ENCODE assay signal across 1 cellular context in the genomic region with DNA sequence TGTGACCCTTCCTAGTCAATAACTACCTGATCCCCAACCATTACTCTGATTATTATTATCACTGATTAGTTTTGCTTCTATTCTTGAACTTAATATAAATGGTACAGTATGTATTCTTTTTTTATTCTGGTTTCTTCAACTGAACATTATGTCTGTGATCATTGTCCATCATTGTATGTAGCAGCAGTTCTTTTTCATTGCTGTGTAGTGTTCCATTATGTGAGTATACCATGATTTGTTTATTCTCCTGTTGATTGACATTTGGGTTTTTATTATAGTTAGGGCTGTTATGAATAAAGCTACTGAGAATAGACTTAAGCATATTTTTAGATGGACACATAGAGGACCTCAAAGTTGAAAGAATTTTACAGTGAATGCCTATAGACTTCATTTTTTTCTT.
TF ChIP-seq lines count a peak whose summit lies in the region.

No MANE protein-coding gene starts in this region.

TF ChIP-seq in K562, 482 proteins besides CTCF, POLR2A, EP300 and RAD21:
- TF ChIP-seq ZNF436 (CRISPR knock-in tag; IDR thresholded peaks at IDR 0.05), result no peak
- TF ChIP-seq, protein P1, sequence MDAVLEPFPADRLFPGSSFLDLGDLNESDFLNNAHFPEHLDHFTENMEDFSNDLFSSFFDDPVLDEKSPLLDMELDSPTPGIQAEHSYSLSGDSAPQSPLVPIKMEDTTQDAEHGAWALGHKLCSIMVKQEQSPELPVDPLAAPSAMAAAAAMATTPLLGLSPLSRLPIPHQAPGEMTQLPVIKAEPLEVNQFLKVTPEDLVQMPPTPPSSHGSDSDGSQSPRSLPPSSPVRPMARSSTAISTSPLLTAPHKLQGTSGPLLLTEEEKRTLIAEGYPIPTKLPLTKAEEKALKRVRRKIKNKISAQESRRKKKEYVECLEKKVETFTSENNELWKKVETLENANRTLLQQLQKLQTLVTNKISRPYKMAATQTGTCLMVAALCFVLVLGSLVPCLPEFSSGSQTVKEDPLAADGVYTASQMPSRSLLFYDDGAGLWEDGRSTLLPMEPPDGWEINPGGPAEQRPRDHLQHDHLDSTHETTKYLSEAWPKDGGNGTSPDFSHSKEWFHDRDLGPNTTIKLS (IDR thresholded peaks at IDR 0.05; ENCODE audit: borderline replicate concordance, low read depth), result no peak
- TF ChIP-seq, protein P2, sequence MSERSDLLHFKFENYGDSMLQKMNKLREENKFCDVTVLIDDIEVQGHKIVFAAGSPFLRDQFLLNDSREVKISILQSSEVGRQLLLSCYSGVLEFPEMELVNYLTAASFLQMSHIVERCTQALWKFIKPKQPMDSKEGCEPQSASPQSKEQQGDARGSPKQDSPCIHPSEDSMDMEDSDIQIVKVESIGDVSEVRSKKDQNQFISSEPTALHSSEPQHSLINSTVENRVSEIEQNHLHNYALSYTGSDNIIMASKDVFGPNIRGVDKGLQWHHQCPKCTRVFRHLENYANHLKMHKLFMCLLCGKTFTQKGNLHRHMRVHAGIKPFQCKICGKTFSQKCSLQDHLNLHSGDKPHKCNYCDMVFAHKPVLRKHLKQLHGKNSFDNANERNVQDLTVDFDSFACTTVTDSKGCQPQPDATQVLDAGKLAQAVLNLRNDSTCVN (CRISPR knock-in tag; IDR thresholded peaks at IDR 0.05), result no peak
- TF ChIP-seq KDM1A (IDR thresholded peaks at IDR 0.05), result 0 out of 4 replicates have a peak, but pooled peaks of 1 of the 2 experiments have one; percentile 7
- no peak for TF ChIP-seq MYNN (IDR thresholded peaks at IDR 0.05)
- TF ChIP-seq MYNN (CRISPR knock-in tag; IDR thresholded peaks at IDR 0.05), result no peak
- peak; percentile 81 for TF ChIP-seq RBM25 (IDR thresholded peaks at IDR 0.05; ENCODE audit: low read depth, low read length, severe bottlenecking)
- no peak for TF ChIP-seq ZNF175 (CRISPR knock-in tag; IDR thresholded peaks at IDR 0.05; ENCODE audit: low read depth)
- TF ChIP-seq ZNF3 (CRISPR knock-in tag; IDR thresholded peaks at IDR 0.05), result no peak
- TF ChIP-seq, protein P3, sequence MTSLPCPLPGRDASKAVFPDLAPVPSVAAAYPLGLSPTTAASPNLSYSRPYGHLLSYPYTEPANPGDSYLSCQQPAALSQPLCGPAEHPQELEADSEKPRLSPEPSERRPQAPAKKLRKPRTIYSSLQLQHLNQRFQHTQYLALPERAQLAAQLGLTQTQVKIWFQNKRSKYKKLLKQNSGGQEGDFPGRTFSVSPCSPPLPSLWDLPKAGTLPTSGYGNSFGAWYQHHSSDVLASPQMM (CRISPR knock-in tag; IDR thresholded peaks at IDR 0.05), result no peak
- TF ChIP-seq ZNF146 (CRISPR knock-in tag; IDR thresholded peaks at IDR 0.05; ENCODE audit: unreplicated experiment), result peak; percentile 92
- TF ChIP-seq BCOR (IDR thresholded peaks at IDR 0.05), result peak; percentile 54
- TF ChIP-seq, protein P4, sequence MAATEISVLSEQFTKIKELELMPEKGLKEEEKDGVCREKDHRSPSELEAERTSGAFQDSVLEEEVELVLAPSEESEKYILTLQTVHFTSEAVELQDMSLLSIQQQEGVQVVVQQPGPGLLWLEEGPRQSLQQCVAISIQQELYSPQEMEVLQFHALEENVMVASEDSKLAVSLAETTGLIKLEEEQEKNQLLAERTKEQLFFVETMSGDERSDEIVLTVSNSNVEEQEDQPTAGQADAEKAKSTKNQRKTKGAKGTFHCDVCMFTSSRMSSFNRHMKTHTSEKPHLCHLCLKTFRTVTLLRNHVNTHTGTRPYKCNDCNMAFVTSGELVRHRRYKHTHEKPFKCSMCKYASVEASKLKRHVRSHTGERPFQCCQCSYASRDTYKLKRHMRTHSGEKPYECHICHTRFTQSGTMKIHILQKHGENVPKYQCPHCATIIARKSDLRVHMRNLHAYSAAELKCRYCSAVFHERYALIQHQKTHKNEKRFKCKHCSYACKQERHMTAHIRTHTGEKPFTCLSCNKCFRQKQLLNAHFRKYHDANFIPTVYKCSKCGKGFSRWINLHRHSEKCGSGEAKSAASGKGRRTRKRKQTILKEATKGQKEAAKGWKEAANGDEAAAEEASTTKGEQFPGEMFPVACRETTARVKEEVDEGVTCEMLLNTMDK (IDR thresholded peaks at IDR 0.05; ENCODE audit: borderline replicate concordance, insufficient read depth, low read depth, low read length, poor library complexity, severe bottlenecking), result no peak
- no peak for TF ChIP-seq NFATC3 (IDR thresholded peaks at IDR 0.05)
- TF ChIP-seq CREBBP (IDR thresholded peaks at IDR 0.05; ENCODE audit: low read depth, low read length), result no peak
- TF ChIP-seq, protein P5, sequence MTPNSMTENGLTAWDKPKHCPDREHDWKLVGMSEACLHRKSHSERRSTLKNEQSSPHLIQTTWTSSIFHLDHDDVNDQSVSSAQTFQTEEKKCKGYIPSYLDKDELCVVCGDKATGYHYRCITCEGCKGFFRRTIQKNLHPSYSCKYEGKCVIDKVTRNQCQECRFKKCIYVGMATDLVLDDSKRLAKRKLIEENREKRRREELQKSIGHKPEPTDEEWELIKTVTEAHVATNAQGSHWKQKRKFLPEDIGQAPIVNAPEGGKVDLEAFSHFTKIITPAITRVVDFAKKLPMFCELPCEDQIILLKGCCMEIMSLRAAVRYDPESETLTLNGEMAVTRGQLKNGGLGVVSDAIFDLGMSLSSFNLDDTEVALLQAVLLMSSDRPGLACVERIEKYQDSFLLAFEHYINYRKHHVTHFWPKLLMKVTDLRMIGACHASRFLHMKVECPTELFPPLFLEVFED (CRISPR knock-in tag; conservative IDR thresholded peaks at IDR 0.05), result no peak
- TF ChIP-seq TAF1 (IDR thresholded peaks at IDR 0.05; ENCODE audit: control insufficient read depth, extremely low read depth, insufficient read depth, low read length, severe bottlenecking), result no peak
- TF ChIP-seq, protein P6, sequence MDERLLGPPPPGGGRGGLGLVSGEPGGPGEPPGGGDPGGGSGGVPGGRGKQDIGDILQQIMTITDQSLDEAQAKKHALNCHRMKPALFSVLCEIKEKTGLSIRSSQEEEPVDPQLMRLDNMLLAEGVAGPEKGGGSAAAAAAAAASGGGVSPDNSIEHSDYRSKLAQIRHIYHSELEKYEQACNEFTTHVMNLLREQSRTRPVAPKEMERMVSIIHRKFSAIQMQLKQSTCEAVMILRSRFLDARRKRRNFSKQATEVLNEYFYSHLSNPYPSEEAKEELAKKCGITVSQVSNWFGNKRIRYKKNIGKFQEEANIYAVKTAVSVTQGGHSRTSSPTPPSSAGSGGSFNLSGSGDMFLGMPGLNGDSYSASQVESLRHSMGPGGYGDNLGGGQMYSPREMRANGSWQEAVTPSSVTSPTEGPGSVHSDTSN (CRISPR knock-in tag; IDR thresholded peaks at IDR 0.05; ENCODE audit: low read depth), result no peak
- TF ChIP-seq, protein P6 (tag; conservative IDR thresholded peaks at IDR 0.05; ENCODE audit: low read depth), result no peak
- TF ChIP-seq, protein P7, sequence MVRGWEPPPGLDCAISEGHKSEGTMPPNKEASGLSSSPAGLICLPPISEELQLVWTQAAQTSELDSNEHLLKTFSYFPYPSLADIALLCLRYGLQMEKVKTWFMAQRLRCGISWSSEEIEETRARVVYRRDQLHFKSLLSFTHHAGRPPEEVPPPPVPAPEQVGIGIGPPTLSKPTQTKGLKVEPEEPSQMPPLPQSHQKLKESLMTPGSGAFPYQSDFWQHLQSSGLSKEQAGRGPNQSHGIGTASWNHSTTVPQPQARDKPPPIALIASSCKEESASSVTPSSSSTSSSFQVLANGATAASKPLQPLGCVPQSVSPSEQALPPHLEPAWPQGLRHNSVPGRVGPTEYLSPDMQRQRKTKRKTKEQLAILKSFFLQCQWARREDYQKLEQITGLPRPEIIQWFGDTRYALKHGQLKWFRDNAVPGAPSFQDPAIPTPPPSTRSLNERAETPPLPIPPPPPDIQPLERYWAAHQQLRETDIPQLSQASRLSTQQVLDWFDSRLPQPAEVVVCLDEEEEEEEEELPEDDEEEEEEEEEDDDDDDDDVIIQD (CRISPR knock-in tag; IDR thresholded peaks at IDR 0.05), result no peak
- no peak for TF ChIP-seq RFX1 (IDR thresholded peaks at IDR 0.05)
- TF ChIP-seq ZC3H8 (IDR thresholded peaks at IDR 0.05), result no peak
TF ChIP-seq in K562: peak in this region for 4.
